ENCODE assay signal across 16 cellular contexts in the genomic region with DNA sequence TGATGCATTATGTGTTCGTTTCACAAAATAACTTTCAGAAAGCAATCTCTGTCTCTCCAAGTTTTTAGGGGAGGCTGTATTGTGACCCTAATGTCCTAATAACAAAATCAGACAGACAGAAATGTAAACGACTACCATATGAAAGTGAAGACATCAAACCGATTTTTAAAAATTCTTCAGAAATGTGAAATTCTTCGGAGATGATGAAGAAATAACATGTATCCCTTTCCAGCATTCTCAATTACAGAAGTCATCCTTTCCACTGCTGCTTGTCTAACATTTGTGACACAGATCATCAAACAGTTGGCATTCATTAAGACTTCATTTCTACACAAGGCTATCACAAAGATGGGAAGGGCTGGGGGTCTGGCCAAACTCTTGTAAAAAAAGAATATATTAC. TPM values are rescaled to one million over a fixed set of nuclear protein-coding genes. Genes with fewer than 3 reads are reported as not detected.
DNase-seq lines count a peak whose midpoint lies in the region; ATAC-seq and TF ChIP-seq lines count a peak whose summit lies in the region.
"Had no signal": no experiment of that assay in that cellular context is flagged by ENCODE, and none has a peak within 500 bp of the region (broad histone marks: within the 10 kb centered on the region; RNA-seq: fewer than 3 reads in every experiment).

No MANE protein-coding gene starts in this region.

- DNase-seq in EL = peak; percentile 54
- DNase-seq in adipocyte (ENCODE audit: low read depth) = peak; percentile 21
- peak; percentile 58 for DNase-seq in iris pigment epithelial cell (ENCODE audit: low read depth)
- no peak for DNase-seq in vagina (ENCODE audit: extremely low spot score in 2 of 2)
- DNase-seq in PC-3 = no peak
- DNase-seq in MM.1S = no peak
- DNase-seq in activated CD8-positive, alpha-beta memory T cell treated with anti-CD3 and anti-CD28 coated beads for 24 hours = no peak
- DNase-seq: C1 segment of cervical spinal cord; DMS79; NCI-H1105; NCI-H2081; NK-92 treated with Interleukin-12 subunit alpha and Interleukin-12 subunit beta, amount 100 ng/mL, for 24 hours; Right ventricle myocardium superior had no signal

- peak overlapping the region; percentile 2 for H3K9ac ChIP-seq in adipocyte (ENCODE audit: low read length)
- H3K9ac ChIP-seq in PC-3 (ENCODE audit: low read length) = no peak overlapping the region
- no peak overlapping the region for H3K9ac ChIP-seq in MM.1S (ENCODE audit: low read length)

- H3K79me2 ChIP-seq in PC-3 (ENCODE audit: low read length) (no peaks in the 10 kb centered on the region), MM.1S (ENCODE audit: low read length) (no peaks in the 10 kb centered on the region)

- H3K4me2 ChIP-seq in PC-3 (ENCODE audit: low read length) (no peak overlapping the region), MM.1S (ENCODE audit: low read depth, low read length) (no peak overlapping the region)
- H3K4me2 ChIP-seq: A549 had no signal

- ATAC-seq in PC-3 = no peak
- ATAC-seq: A549, HCT116, K562 had no signal

- TF ChIP-seq CTCF in vagina (IDR thresholded peaks at IDR 0.05) = no peak
- no peak for TF ChIP-seq CTCF in PC-3 (conservative IDR thresholded peaks at IDR 0.05; ENCODE audit: low read depth, low read length)
- no peak for TF ChIP-seq CTCF in MM.1S (IDR thresholded peaks at IDR 0.05; ENCODE audit: low read length)

- intact Hi-C loops in vagina (cut with DNase I) (no loop called here), PC-3 (cut with micrococcal nuclease) (no loop called here)

- POLR2A ChIA-PET in PC-3 (lab: Charles Lee; ENCODE audit: unreplicated experiment) = interaction anchor here (0.6 kb wide), 1 partner anchor 489 kb away, joined by 4 read pairs; no protein-coding TSS in a partner anchor

- H2AFZ ChIP-seq in PC-3 (ENCODE audit: low read length) = no peak overlapping the region
- no peak overlapping the region for H2AFZ ChIP-seq in MM.1S (ENCODE audit: low read length)

- H3K27me3 ChIP-seq in adipocyte (replicated peaks; ENCODE audit: control insufficient read depth, insufficient read depth, low read length) (no peaks in the 10 kb centered on the region), vagina (no peaks in the 10 kb centered on the region), PC-3 (ENCODE audit: low read length) (no peaks in the 10 kb centered on the region), MM.1S (replicated peaks; ENCODE audit: insufficient read depth, low read length) (no peaks in the 10 kb centered on the region)

- H3K27ac ChIP-seq in vagina = peak overlapping the region; percentile 9
- no peak overlapping the region for H3K27ac ChIP-seq in PC-3 (ENCODE audit: low read length)
- H3K27ac ChIP-seq in MM.1S (ENCODE audit: low read length) = no peak overlapping the region
- H3K27ac ChIP-seq: A549 had no signal

- H3K9me3 ChIP-seq in adipocyte (ENCODE audit: control insufficient read depth, low read length) (no peaks in the 10 kb centered on the region), vagina (no peaks in the 10 kb centered on the region), PC-3 (ENCODE audit: low read length) (no peaks in the 10 kb centered on the region), MM.1S (replicated peaks; ENCODE audit: insufficient read depth, low read length) (no peaks in the 10 kb centered on the region)
- H3K9me3 ChIP-seq: A549 had no signal

- H3K4me3 ChIP-seq in adipocyte (ENCODE audit: low read length) = peak overlapping the region; percentile 43
- no peak overlapping the region for H3K4me3 ChIP-seq in vagina
- H3K4me3 ChIP-seq in PC-3 (ENCODE audit: low read length) = no peak overlapping the region
- no peak overlapping the region for H3K4me3 ChIP-seq in MM.1S (ENCODE audit: low read length)
- H3K4me3 ChIP-seq: A549, K562 had no signal

- CTCF ChIA-PET in PC-3 (lab: Charles Lee) = no interaction called here

- H3K9me2 ChIP-seq in PC-3 (replicated peaks; ENCODE audit: low read length) (no peaks in the 10 kb centered on the region), MM.1S (replicated peaks; ENCODE audit: insufficient read depth, low read length) (no peaks in the 10 kb centered on the region)

- H4K20me1 ChIP-seq in PC-3 (ENCODE audit: low read length) (no peaks in the 10 kb centered on the region), MM.1S (ENCODE audit: insufficient read depth, low read length) (no peaks in the 10 kb centered on the region)

- no TSS peak for BruUV-seq in PC-3 (replicated peaks; lab: Mats Ljungman, UMichigan)

- H3F3A ChIP-seq in PC-3 (ENCODE audit: low read length, unreplicated experiment) (no peaks in the 10 kb centered on the region), MM.1S (ENCODE audit: insufficient read depth, low read length) (no peaks in the 10 kb centered on the region)

- H3K36me3 ChIP-seq in adipocyte (ENCODE audit: control insufficient read depth, insufficient read depth, low read length, severe bottlenecking) (no peaks in the 10 kb centered on the region), vagina (peaks cover 0 to 5% of the 10 kb centered on the region in 2 donors), PC-3 (ENCODE audit: low read depth, low read length) (no peaks in the 10 kb centered on the region), MM.1S (replicated peaks; ENCODE audit: insufficient read depth, low read length) (no peaks in the 10 kb centered on the region)

- H3K4me1 ChIP-seq in adipocyte (ENCODE audit: control insufficient read depth, insufficient read depth, low read length) (peaks cover 11% of the 10 kb centered on the region), vagina (peaks cover 12% of the 10 kb centered on the region), PC-3 (ENCODE audit: insufficient read depth, low read length) (0 out of 2 replicates have a peak, but pooled peaks cover under 1% of the 10 kb centered on the region), MM.1S (ENCODE audit: low read length) (no peaks in the 10 kb centered on the region)
- H3K4me1 ChIP-seq: A549 had no signal

- TF ChIP-seq POLR2A in vagina (IDR thresholded peaks at IDR 0.05) = no peak

RNA-seq across cellular contexts. Expression of gene DMAC2L, which starts 41.0 kb away (rescaled TPM):
- total RNA-seq in vagina (31.4 TPM), PC-3 (2014; rRNA removed) (2.3 and 18.1 TPM in 2 replicates)

RNA-seq across cellular contexts. Expression of gene L2HGDH, which starts 41.1 kb away (rescaled TPM):
- total RNA-seq in vagina (5.6 TPM), PC-3 (2014; rRNA removed) (27.8 and 41.6 TPM in 2 replicates)

RNA-seq across cellular contexts. Expression of gene CDKL1, which starts 43.6 kb away (rescaled TPM):
- total RNA-seq in vagina (30.7 TPM), PC-3 (2014; rRNA removed) (7.1 and 14.4 TPM in 2 replicates)

Comparison
In these comparisons a context has a peak if more than half of its experiments do, and no peak if none do; other contexts are left out.
1. DNase-seq: peak in EL (single experiment), adipocyte (single experiment) and iris pigment epithelial cell (single experiment); none in vagina (0 of 2), PC-3 (single experiment), MM.1S (single experiment) and activated CD8-positive, alpha-beta memory T cell treated with anti-CD3 and anti-CD28 coated beads for 24 hours (single experiment).